ENCODE assay signal across 9 cellular contexts in genomic region chr9:37870081-37870798, GRCh38.
"Had no signal": no experiment of that assay in that cellular context is flagged by ENCODE, and none has a peak within 500 bp of the region (broad histone marks: within the 10 kb centered on the region; RNA-seq: fewer than 3 reads in every experiment).

No MANE protein-coding gene starts in this region.

- H3K4me3 ChIP-seq: GM23338, HAP-1 had no signal

- H3K9ac ChIP-seq: KMS-11 had no signal

- DNase-seq: H7, HFFc6, IMR-90, KBM-7 had no signal

- H3K4me2 ChIP-seq: GM23338, KMS-11 had no signal

- ATAC-seq: GM23338, HCT116 had no signal

- H3K4me1 ChIP-seq: HAP-1 had no signal

- H2AFZ ChIP-seq: GM23338 had no signal

- H3K27ac ChIP-seq: HL-60, KMS-11 had no signal

- H3K9me3 ChIP-seq: HAP-1 had no signal
